In the genomic region with DNA sequence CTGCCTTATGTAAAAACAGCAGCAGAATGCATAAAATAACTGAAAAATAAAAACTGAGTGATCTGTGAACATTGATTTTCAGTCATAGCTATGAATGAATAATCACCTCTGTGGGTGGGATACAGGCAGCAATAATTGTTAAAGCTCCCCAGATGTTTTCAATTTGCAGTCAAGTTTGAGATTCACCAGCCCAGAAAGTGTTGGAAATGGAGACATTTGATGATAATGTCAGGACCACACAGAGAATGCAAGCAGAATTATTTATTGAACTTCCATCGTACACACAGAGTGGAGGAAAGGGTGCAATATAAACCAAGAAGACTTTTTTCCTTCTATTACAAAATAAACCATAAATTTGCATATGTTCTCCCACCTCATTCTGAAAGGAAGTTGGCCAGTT, we compare ENCODE assay signal across 6 cellular contexts.
"Had no signal": no experiment of that assay in that cellular context is flagged by ENCODE, and none has a peak within 500 bp of the region (broad histone marks: within the 10 kb centered on the region; RNA-seq: fewer than 3 reads in every experiment).

No MANE protein-coding gene starts in this region.

- H3K4me3 ChIP-seq: GM23338, K562 had no signal

- H3K4me2 ChIP-seq: GM23338 had no signal

- H3K4me1 Mint-ChIP-seq: H9 had no signal

- H3K27ac Mint-ChIP-seq: GM23338, H9 had no signal

- ATAC-seq: GM23338, K562 had no signal

- H2AFZ ChIP-seq: GM23338 had no signal

- H3K4me3 Mint-ChIP-seq: GM23338, H9 had no signal

- H3K9me3 Mint-ChIP-seq: GM23338, H9 had no signal

- DNase-seq: H9, HCEC 1CT, IMR-90, KG1 had no signal
